22 cellular contexts compared by ENCODE assay signal in the genomic region with DNA sequence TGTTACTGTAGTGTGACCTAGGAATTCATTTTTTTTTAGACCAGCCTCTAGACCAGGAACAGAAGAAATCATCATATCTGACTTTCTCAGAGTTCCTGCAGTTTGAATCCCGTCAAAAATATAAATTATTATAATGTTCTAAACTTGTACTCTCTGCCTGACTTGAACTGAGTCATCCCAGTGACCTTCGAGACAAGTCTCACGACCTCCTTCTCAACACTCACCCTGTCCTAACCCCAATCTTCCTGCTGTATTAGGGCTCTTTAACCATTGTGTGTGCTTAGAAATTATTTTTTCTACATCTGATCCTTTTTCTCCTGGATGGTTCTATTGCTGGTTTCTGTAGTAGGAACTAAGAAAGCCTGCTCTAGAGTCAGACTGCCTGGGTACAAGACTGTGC. TPM values are rescaled to one million over a fixed set of nuclear protein-coding genes. Genes with fewer than 3 reads are reported as not detected.
"Had no signal": no experiment of that assay in that cellular context is flagged by ENCODE, and none has a peak within 500 bp of the region (broad histone marks: within the 10 kb centered on the region; RNA-seq: fewer than 3 reads in every experiment).

No MANE protein-coding gene starts in this region.

- H3K4me1 Mint-ChIP-seq: naive thymus-derived CD4-positive, alpha-beta T cell had no signal

- H3K9ac ChIP-seq: parathyroid adenoma had no signal

- H3K4me2 ChIP-seq: smooth muscle cell had no signal

- H3K4me3 Mint-ChIP-seq: naive thymus-derived CD4-positive, alpha-beta T cell; nephron progenitor cell; type B pancreatic cell had no signal

- H3K27ac Mint-ChIP-seq: naive thymus-derived CD4-positive, alpha-beta T cell; nephron progenitor cell; type B pancreatic cell had no signal

- DNase-seq: effector memory CD4-positive, alpha-beta T cell; foreskin fibroblast; glutamatergic neuron; kidney; left cardiac atrium; naive thymus-derived CD4-positive, alpha-beta T cell; nephron progenitor cell; stimulated activated CD4-positive, alpha-beta T cell treated with anti-CD3 and anti-CD28 coated beads, Interleukin-2, amount 100 ng/mL, for 48 hours; stimulated activated naive CD4-positive, alpha-beta T cell treated with Interleukin-2 at 50 U/mL for 16 hours; thyroid gland had no signal

- H3K4me1 ChIP-seq: suprapubic skin had no signal

- H3K36me3 Mint-ChIP-seq: naive thymus-derived CD4-positive, alpha-beta T cell; type B pancreatic cell had no signal

- H3K79me2 ChIP-seq: parathyroid adenoma had no signal

- ATAC-seq: gastroesophageal sphincter; naive thymus-derived CD4-positive, alpha-beta T cell; sciatic nerve had no signal

- H3K36me3 ChIP-seq: gastroesophageal sphincter, prostate gland, suprapubic skin, thyroid gland, vagina had no signal

- H3K27me3 ChIP-seq: gastroesophageal sphincter, suprapubic skin, thyroid gland, vagina had no signal

- H3K27ac ChIP-seq: epithelial cell of prostate, gastroesophageal sphincter, parathyroid adenoma, prostate gland, suprapubic skin had no signal

- FAIRE-seq: endometrium, kidney had no signal

- H3K9me3 Mint-ChIP-seq: type B pancreatic cell had no signal

- H3K4me3 ChIP-seq: esophagus muscularis mucosa, gastroesophageal sphincter, lung, prostate gland, smooth muscle cell, suprapubic skin, thyroid gland, vagina had no signal

- H2AFZ ChIP-seq: parathyroid adenoma had no signal

- H3K9me3 ChIP-seq: esophagus muscularis mucosa, gastroesophageal sphincter, prostate gland, suprapubic skin, thyroid gland, vagina had no signal

RNA-seq across cellular contexts. Expression of a gene that starts 21.5 kb away (rescaled TPM):
- total RNA-seq: naive thymus-derived CD4-positive, alpha-beta T cell had no signal
- polyA plus RNA-seq: naive thymus-derived CD4-positive, alpha-beta T cell; smooth muscle cell had no signal
